ENCODE assay signal across 1 cellular context in the genomic region with DNA sequence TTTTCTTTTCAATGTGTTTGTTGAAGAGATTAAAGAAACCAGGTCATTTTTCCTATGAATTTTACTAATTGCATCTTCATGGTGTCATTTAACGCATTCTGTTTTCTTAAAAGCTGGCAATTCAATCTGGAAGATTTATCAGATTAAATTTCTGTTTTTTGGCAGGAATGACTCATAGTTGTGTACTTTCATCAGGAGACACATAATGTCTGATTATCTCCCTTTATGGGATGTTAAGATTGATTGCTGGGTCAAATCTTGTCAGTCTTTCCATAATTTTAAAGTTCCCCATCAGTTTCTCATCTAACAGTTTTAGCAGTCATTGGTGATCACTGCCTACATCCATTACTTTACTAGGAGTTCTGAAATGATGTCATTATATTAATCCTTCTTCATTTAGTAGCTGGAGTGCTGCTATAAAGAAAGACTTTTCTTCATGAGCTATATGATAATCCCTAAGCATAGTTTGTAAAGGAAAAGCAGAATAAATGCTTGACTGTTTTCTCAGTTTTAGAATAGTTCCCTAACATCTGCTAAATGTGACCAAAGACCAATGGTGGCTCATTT.
TF ChIP-seq lines count a peak whose summit lies in the region.

No MANE protein-coding gene starts in this region.

TF ChIP-seq in HEK293, 187 proteins besides CTCF, POLR2A, EP300 and RAD21 (continued from another document and continues in another):
- no peak for TF ChIP-seq ZNF302 (tag by site-specific recombination; IDR thresholded peaks at IDR 0.05; ENCODE audit: low read depth)
- TF ChIP-seq ZIC2 (tag by site-specific recombination; IDR thresholded peaks at IDR 0.05), result no peak
- TF ChIP-seq ZNF140 (tag by site-specific recombination; IDR thresholded peaks at IDR 0.05), result no peak
- TF ChIP-seq HOXD13 (CRISPR knock-in tag; IDR thresholded peaks at IDR 0.05; ENCODE audit: borderline replicate concordance), result no peak
- no peak for TF ChIP-seq ZNF555 (tag by site-specific recombination; conservative IDR thresholded peaks at IDR 0.05)
- TF ChIP-seq ZNF571 (tag by site-specific recombination; IDR thresholded peaks at IDR 0.05), result no peak
- no peak for TF ChIP-seq ZNF623 (tag by site-specific recombination; IDR thresholded peaks at IDR 0.05)
- TF ChIP-seq ZNF214 (tag by site-specific recombination; IDR thresholded peaks at IDR 0.05; ENCODE audit: borderline replicate concordance), result no peak
- TF ChIP-seq TCF7L2 (IDR thresholded peaks at IDR 0.05; ENCODE audit: borderline replicate concordance, low read depth, low read length), result peak; percentile 28; the same call in 1 of the 2 replicates
- TF ChIP-seq ZNF202 (tag by site-specific recombination; IDR thresholded peaks at IDR 0.05; ENCODE audit: borderline replicate concordance), result no peak
- no peak for TF ChIP-seq ZNF132 (tag by site-specific recombination; IDR thresholded peaks at IDR 0.05; ENCODE audit: borderline replicate concordance)
- TF ChIP-seq ZNF610 (tag by site-specific recombination; IDR thresholded peaks at IDR 0.05; ENCODE audit: borderline replicate concordance), result no peak
- no peak for TF ChIP-seq ZNF366 (tag by site-specific recombination; conservative IDR thresholded peaks at IDR 0.05)
- TF ChIP-seq, protein P1, sequence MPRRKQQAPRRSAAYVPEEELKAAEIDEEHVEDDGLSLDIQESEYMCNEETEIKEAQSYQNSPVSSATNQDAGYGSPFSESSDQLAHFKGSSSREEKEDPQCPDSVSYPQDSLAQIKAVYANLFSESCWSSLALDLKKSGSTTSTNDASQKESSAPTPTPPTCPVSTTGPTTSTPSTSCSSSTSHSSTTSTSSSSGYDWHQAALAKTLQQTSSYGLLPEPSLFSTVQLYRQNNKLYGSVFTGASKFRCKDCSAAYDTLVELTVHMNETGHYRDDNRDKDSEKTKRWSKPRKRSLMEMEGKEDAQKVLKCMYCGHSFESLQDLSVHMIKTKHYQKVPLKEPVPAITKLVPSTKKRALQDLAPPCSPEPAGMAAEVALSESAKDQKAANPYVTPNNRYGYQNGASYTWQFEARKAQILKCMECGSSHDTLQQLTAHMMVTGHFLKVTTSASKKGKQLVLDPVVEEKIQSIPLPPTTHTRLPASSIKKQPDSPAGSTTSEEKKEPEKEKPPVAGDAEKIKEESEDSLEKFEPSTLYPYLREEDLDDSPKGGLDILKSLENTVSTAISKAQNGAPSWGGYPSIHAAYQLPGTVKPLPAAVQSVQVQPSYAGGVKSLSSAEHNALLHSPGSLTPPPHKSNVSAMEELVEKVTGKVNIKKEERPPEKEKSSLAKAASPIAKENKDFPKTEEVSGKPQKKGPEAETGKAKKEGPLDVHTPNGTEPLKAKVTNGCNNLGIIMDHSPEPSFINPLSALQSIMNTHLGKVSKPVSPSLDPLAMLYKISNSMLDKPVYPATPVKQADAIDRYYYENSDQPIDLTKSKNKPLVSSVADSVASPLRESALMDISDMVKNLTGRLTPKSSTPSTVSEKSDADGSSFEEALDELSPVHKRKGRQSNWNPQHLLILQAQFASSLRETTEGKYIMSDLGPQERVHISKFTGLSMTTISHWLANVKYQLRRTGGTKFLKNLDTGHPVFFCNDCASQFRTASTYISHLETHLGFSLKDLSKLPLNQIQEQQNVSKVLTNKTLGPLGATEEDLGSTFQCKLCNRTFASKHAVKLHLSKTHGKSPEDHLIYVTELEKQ (tag by site-specific recombination; IDR thresholded peaks at IDR 0.05; ENCODE audit: borderline replicate concordance), result peak; percentile 69; the same call in 1 of the 2 replicates
- no peak for TF ChIP-seq ZNF510 (tag by site-specific recombination; IDR thresholded peaks at IDR 0.05; ENCODE audit: insufficient replicate concordance)
- TF ChIP-seq YY2 (tag by site-specific recombination; IDR thresholded peaks at IDR 0.05), result no peak
- no peak for TF ChIP-seq KLF1 (tag by site-specific recombination; IDR thresholded peaks at IDR 0.05)
- TF ChIP-seq ZNF843 (tag by site-specific recombination; IDR thresholded peaks at IDR 0.05), result peak; percentile 91
- TF ChIP-seq ZNF621 (tag by site-specific recombination; IDR thresholded peaks at IDR 0.05), result no peak
- TF ChIP-seq PRDM2 (tag by site-specific recombination; IDR thresholded peaks at IDR 0.05; ENCODE audit: borderline replicate concordance), result no peak
- peak; percentile 58; the same call in 1 of the 2 replicates for TF ChIP-seq KLF16 (tag by site-specific recombination; IDR thresholded peaks at IDR 0.05)
- TF ChIP-seq ZNF37A (tag by site-specific recombination; IDR thresholded peaks at IDR 0.05), result no peak; the same call in 1 of the 2 replicates
- no peak for TF ChIP-seq ZSCAN30 (tag by site-specific recombination; IDR thresholded peaks at IDR 0.05)
- TF ChIP-seq ZNF548 (tag by site-specific recombination; IDR thresholded peaks at IDR 0.05), result no peak
- TF ChIP-seq INSM2 (tag by site-specific recombination; IDR thresholded peaks at IDR 0.05), result peak; percentile 36; the same call in 1 of the 2 replicates
- TF ChIP-seq ZNF48 (tag by site-specific recombination; IDR thresholded peaks at IDR 0.05), result no peak
- TF ChIP-seq, protein P2, sequence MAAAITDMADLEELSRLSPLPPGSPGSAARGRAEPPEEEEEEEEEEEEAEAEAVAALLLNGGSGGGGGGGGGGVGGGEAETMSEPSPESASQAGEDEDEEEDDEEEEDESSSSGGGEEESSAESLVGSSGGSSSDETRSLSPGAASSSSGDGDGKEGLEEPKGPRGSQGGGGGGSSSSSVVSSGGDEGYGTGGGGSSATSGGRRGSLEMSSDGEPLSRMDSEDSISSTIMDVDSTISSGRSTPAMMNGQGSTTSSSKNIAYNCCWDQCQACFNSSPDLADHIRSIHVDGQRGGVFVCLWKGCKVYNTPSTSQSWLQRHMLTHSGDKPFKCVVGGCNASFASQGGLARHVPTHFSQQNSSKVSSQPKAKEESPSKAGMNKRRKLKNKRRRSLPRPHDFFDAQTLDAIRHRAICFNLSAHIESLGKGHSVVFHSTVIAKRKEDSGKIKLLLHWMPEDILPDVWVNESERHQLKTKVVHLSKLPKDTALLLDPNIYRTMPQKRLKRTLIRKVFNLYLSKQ (tag by site-specific recombination; IDR thresholded peaks at IDR 0.05; ENCODE audit: borderline replicate concordance), result no peak
- TF ChIP-seq ZNF350 (tag by site-specific recombination; IDR thresholded peaks at IDR 0.05), result no peak
- no peak for TF ChIP-seq SALL2 (tag by site-specific recombination; IDR thresholded peaks at IDR 0.05; ENCODE audit: borderline replicate concordance)
- TF ChIP-seq ZNF624 (tag by site-specific recombination; IDR thresholded peaks at IDR 0.05), result no peak
- no peak for TF ChIP-seq ZNF404 (tag by site-specific recombination; IDR thresholded peaks at IDR 0.05)
- no peak for TF ChIP-seq ZNF488 (tag by site-specific recombination; IDR thresholded peaks at IDR 0.05)
- TF ChIP-seq, protein P3, sequence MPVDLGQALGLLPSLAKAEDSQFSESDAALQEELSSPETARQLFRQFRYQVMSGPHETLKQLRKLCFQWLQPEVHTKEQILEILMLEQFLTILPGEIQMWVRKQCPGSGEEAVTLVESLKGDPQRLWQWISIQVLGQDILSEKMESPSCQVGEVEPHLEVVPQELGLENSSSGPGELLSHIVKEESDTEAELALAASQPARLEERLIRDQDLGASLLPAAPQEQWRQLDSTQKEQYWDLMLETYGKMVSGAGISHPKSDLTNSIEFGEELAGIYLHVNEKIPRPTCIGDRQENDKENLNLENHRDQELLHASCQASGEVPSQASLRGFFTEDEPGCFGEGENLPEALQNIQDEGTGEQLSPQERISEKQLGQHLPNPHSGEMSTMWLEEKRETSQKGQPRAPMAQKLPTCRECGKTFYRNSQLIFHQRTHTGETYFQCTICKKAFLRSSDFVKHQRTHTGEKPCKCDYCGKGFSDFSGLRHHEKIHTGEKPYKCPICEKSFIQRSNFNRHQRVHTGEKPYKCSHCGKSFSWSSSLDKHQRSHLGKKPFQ (tag by site-specific recombination; IDR thresholded peaks at IDR 0.05), result no peak
- no peak for TF ChIP-seq ZNF747 (tag by site-specific recombination; IDR thresholded peaks at IDR 0.05)
- 0 out of 2 replicates have a peak, but pooled peaks have one; percentile 39 for TF ChIP-seq ZNF518A (tag by site-specific recombination; conservative IDR thresholded peaks at IDR 0.05; ENCODE audit: low read depth)
- TF ChIP-seq ZNF785 (tag by site-specific recombination; IDR thresholded peaks at IDR 0.05), result no peak
- TF ChIP-seq ZNF629 (tag by site-specific recombination; IDR thresholded peaks at IDR 0.05), result peak; percentile 73
